14 cellular contexts compared by ENCODE assay signal in the genomic region with DNA sequence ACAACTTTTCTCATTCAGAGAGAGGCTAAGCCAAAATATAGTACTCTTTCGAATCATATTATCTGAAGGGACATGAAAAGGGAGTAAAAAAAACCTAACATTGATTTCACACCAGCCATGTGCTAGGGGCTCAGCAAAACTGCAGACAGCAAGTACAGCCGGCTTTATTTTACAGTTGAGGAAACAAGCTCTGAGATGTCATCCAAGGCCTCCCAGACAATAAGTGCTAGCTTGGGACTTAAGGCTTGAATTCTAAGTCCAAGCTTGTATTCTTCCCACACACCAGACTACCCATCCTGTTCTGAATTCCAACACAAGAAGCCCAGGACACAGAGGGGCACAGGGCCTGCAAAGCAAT.
DNase-seq lines count a peak whose midpoint lies in the region; ATAC-seq and TF ChIP-seq lines count a peak whose summit lies in the region.
"Had no signal": no experiment of that assay in that cellular context is flagged by ENCODE, and none has a peak within 500 bp of the region (broad histone marks: within the 10 kb centered on the region; RNA-seq: fewer than 3 reads in every experiment).

No MANE protein-coding gene starts in this region.

- no peaks in the 10 kb centered on the region for H4K20me1 ChIP-seq in SK-N-SH (ENCODE audit: insufficient read depth)

- H3K27me3 ChIP-seq in SK-N-SH (ENCODE audit: insufficient read depth) (no peaks in the 10 kb centered on the region), brain microvascular endothelial cell (replicated peaks) (no peaks in the 10 kb centered on the region), muscle layer of duodenum (ENCODE audit: low read depth, low read length) (no peaks in the 10 kb centered on the region), upper lobe of right lung (no peaks in the 10 kb centered on the region)

- H3K27me3 Mint-ChIP-seq in stimulated activated naive CD8-positive, alpha-beta T cell treated with anti-CD3 and anti-CD28 coated beads, Interleukin-15, amount 100 ng/mL, for 72 hours, result no peaks in the 10 kb centered on the region
- H3K27me3 Mint-ChIP-seq: activated CD4-positive, alpha-beta T cell treated with anti-CD3 and anti-CD28 coated beads, Interleukin-2, amount 10 ng/mL, durations not matched to agents 24 days and 14 days had no signal

- TF ChIP-seq RAD21 in SK-N-SH (IDR thresholded peaks at IDR 0.05; ENCODE audit: low read length), result no peak

- H3K9ac ChIP-seq in SK-N-SH, result peak overlapping the region; percentile 21; the same call in 1 of the 2 replicates

- TF ChIP-seq EP300 in SK-N-SH (IDR thresholded peaks at IDR 0.05; ENCODE audit: borderline replicate concordance in 1 of 2, low read depth in 1 of 2, low read length in 1 of 2), result no peak

- WGBS in SK-N-SH (ENCODE audit: low lambda C conversion rate), result 76% methylated on average over 2 of the region's 2 CpGs

- H3K4me3 Mint-ChIP-seq in stimulated activated naive CD8-positive, alpha-beta T cell treated with anti-CD3 and anti-CD28 coated beads, Interleukin-15, amount 100 ng/mL, for 72 hours, result no peak overlapping the region
- H3K4me3 Mint-ChIP-seq: activated CD4-positive, alpha-beta T cell treated with anti-CD3 and anti-CD28 coated beads, Interleukin-2, amount 10 ng/mL, durations not matched to agents 24 days and 14 days; activated T-cell treated with anti-CD3 and anti-CD28 coated beads, Interleukin-2, amount 50 U/mL, for 72 hours; endodermal cell had no signal

- H3K9me2 ChIP-seq in SK-N-SH, result no peaks in the 10 kb centered on the region

- H3K4me3 ChIP-seq in SK-N-SH (ENCODE audit: low read depth in 2 of 2, low read length in 1 of 2), result no peak overlapping the region
- H3K4me3 ChIP-seq in brain microvascular endothelial cell (ENCODE audit: low read depth, low read length), result no peak overlapping the region
- H3K4me3 ChIP-seq in muscle layer of duodenum (ENCODE audit: low read depth in 1 of 2, low read length in 2 of 2), result no peak overlapping the region
- H3K4me3 ChIP-seq in upper lobe of right lung, result no peak overlapping the region

- DNase-seq in SK-N-SH (no peak), brain microvascular endothelial cell (no peak), upper lobe of right lung (no peak)
- no peak for DNase-seq in stimulated activated naive CD8-positive, alpha-beta T cell treated with anti-CD3 and anti-CD28 coated beads, Interleukin-15, amount 100 ng/mL, for 72 hours
- DNase-seq: activated CD4-positive, alpha-beta T cell treated with anti-CD3 and anti-CD28 coated beads, Interleukin-2, amount 10 ng/mL, durations not matched to agents 24 days and 14 days; activated T-cell treated with anti-CD3 and anti-CD28 coated beads, Interleukin-2, amount 50 U/mL, for 72 hours; anterior cingulate cortex; endodermal cell; NCI-H1092 treated with DMSO at 0.1 percent for 48 hours; T-helper 2 cell had no signal

- H3K27ac Mint-ChIP-seq in stimulated activated naive CD8-positive, alpha-beta T cell treated with anti-CD3 and anti-CD28 coated beads, Interleukin-15, amount 100 ng/mL, for 72 hours, result no peak overlapping the region
- H3K27ac Mint-ChIP-seq: activated CD4-positive, alpha-beta T cell treated with anti-CD3 and anti-CD28 coated beads, Interleukin-2, amount 10 ng/mL, durations not matched to agents 24 days and 14 days; activated T-cell treated with anti-CD3 and anti-CD28 coated beads, Interleukin-2, amount 50 U/mL, for 72 hours; endodermal cell had no signal

- peaks cover 4% of the 10 kb centered on the region; the same call in 1 of the 2 replicates for H3K79me2 ChIP-seq in SK-N-SH (ENCODE audit: insufficient read depth)

- no peaks in the 10 kb centered on the region for H3K9me3 Mint-ChIP-seq in stimulated activated naive CD8-positive, alpha-beta T cell treated with anti-CD3 and anti-CD28 coated beads, Interleukin-15, amount 100 ng/mL, for 72 hours
- H3K9me3 Mint-ChIP-seq: activated CD4-positive, alpha-beta T cell treated with anti-CD3 and anti-CD28 coated beads, Interleukin-2, amount 10 ng/mL, durations not matched to agents 24 days and 14 days; endodermal cell had no signal

- ATAC-seq in SK-N-SH treated with all-trans-retinoic acid at 6 μM for 48 hours, result no peak
- no peak for ATAC-seq in upper lobe of right lung
- ATAC-seq in HG02970 (IDR thresholded peaks at IDR 0.05; ENCODE audit: low FRiP score, unreplicated experiment), result no peak
- ATAC-seq in stimulated activated naive CD8-positive, alpha-beta T cell treated with anti-CD3 and anti-CD28 coated beads, Interleukin-15, amount 100 ng/mL, for 72 hours, result no peak
- no peak for ATAC-seq in GM21528 (IDR thresholded peaks at IDR 0.05; ENCODE audit: low FRiP score, unreplicated experiment)
- ATAC-seq: activated T-cell treated with anti-CD3 and anti-CD28 coated beads, Interleukin-2, amount 50 U/mL, for 72 hours had no signal

- TF ChIP-seq CTCF in SK-N-SH (IDR thresholded peaks at IDR 0.05) (no peak), brain microvascular endothelial cell (IDR thresholded peaks at IDR 0.05; ENCODE audit: low read depth, low read length, missing control alignments) (no peak), upper lobe of right lung (IDR thresholded peaks at IDR 0.05) (no peak)

- intact Hi-C loops in upper lobe of right lung (cut with DNase I), result no loop called here

- H3K4me1 Mint-ChIP-seq in stimulated activated naive CD8-positive, alpha-beta T cell treated with anti-CD3 and anti-CD28 coated beads, Interleukin-15, amount 100 ng/mL, for 72 hours, result no peaks in the 10 kb centered on the region
- H3K4me1 Mint-ChIP-seq: activated CD4-positive, alpha-beta T cell treated with anti-CD3 and anti-CD28 coated beads, Interleukin-2, amount 10 ng/mL, durations not matched to agents 24 days and 14 days had no signal

- H3K4me2 ChIP-seq in SK-N-SH, result peak overlapping the region; percentile 21; the same call in 1 of the 2 replicates

- no peak overlapping the region; the same call in 1 of the 2 replicates for H2AFZ ChIP-seq in SK-N-SH (ENCODE audit: low read depth)

- H3K9me3 ChIP-seq in SK-N-SH, result no peaks in the 10 kb centered on the region
- H3K9me3 ChIP-seq in muscle layer of duodenum (ENCODE audit: control insufficient read depth in 1 of 2, low read length in 2 of 2), result no peaks in the 10 kb centered on the region
- H3K9me3 ChIP-seq in upper lobe of right lung, result no peaks in the 10 kb centered on the region

- H3K36me3 ChIP-seq in SK-N-SH (replicated peaks in 1 of 2; ENCODE audit: control insufficient read depth in 1 of 2, insufficient read depth in 2 of 2, low read length in 1 of 2), result no peaks in the 10 kb centered on the region
- H3K36me3 ChIP-seq in brain microvascular endothelial cell (replicated peaks), result no peaks in the 10 kb centered on the region
- no peaks in the 10 kb centered on the region for H3K36me3 ChIP-seq in muscle layer of duodenum (ENCODE audit: control insufficient read depth in 1 of 2, insufficient read depth in 2 of 2, low read length in 2 of 2)
- no peaks in the 10 kb centered on the region for H3K36me3 ChIP-seq in upper lobe of right lung

- H3K4me1 ChIP-seq in SK-N-SH (ENCODE audit: control insufficient read depth in 1 of 2, insufficient read depth in 2 of 2, low read depth in 1 of 2, low read length in 1 of 2) (peaks cover 31 to 58% of the 10 kb centered on the region in 2 experiments), muscle layer of duodenum (ENCODE audit: control insufficient read depth in 1 of 2, insufficient read depth in 2 of 2, low read length in 2 of 2) (peaks cover 21 to 41% of the 10 kb centered on the region in 2 donors), upper lobe of right lung (peaks cover 19% of the 10 kb centered on the region)

- peaks cover 47% of the 10 kb centered on the region for H3F3A ChIP-seq in SK-N-SH (replicated peaks; ENCODE audit: insufficient read depth)

- POLR2A ChIA-PET in SK-N-SH (lab: Yijun Ruan, JAX), result no interaction called here

- in situ Hi-C loops in brain microvascular endothelial cell (cut with HindIII; ENCODE audit: low pct_ligation_motif_present, low sequenced_read_pairs), result no loop called here

- CTCF ChIA-PET in SK-N-SH (lab: Yijun Ruan, JAX), result no interaction called here

- H3K27ac ChIP-seq in SK-N-SH (ENCODE audit: low read depth in 2 of 2, low read length in 1 of 2) (peak overlapping the region; percentile 61 to 91; a peak in 3 of 4 replicates), brain microvascular endothelial cell (peak overlapping the region; percentile 98), muscle layer of duodenum (ENCODE audit: low read length) (peak overlapping the region; percentile 9), upper lobe of right lung (peak overlapping the region; percentile 15)

TF ChIP-seq in SK-N-SH, 30 proteins besides CTCF, POLR2A, EP300 and RAD21 (continues in another document):
- TF ChIP-seq, protein P1, sequence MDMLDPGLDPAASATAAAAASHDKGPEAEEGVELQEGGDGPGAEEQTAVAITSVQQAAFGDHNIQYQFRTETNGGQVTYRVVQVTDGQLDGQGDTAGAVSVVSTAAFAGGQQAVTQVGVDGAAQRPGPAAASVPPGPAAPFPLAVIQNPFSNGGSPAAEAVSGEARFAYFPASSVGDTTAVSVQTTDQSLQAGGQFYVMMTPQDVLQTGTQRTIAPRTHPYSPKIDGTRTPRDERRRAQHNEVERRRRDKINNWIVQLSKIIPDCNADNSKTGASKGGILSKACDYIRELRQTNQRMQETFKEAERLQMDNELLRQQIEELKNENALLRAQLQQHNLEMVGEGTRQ (IDR thresholded peaks at IDR 0.05; ENCODE audit: borderline replicate concordance, low read depth, low read length), result no peak

TF ChIP-seq in SK-N-SH treated with all-trans-retinoic acid at 6 μM for 48 hours, 23 proteins besides CTCF, POLR2A, EP300 and RAD21:
- no peak for TF ChIP-seq CSDC2 (CRISPR knock-in tag; IDR thresholded peaks at IDR 0.05)

Comparison
In these comparisons a context has a peak if more than half of its experiments do, and no peak if none do; other contexts are left out.
1. H3K27ac ChIP-seq: peak in every context shown above with its lines; median percentile 98 in brain microvascular endothelial cell; 76 in SK-N-SH; 15 in upper lobe of right lung; 9 in muscle layer of duodenum.